11 cellular contexts compared by ENCODE assay signal in the genomic region with DNA sequence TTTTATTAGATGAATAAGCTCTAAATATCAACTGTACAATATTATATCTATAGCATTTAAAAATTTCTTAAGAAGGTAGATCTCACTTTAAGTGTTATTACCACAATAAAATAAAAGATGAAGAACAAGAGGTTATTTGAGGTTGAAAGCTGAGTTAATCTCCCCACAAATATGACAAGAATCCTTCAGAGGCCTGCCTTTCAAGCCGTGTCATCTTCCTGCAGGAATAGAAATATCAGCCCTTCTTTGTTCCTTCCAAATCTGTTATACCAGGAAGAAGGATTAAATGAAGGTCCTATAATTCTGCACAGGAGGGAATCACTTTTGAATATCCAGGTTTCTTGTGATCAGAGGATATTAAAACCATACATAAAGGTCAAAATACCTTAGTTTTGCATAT. TPM values are rescaled to one million over a fixed set of nuclear protein-coding genes. Genes with fewer than 3 reads are reported as not detected.
"Had no signal": no experiment of that assay in that cellular context is flagged by ENCODE, and none has a peak within 500 bp of the region (broad histone marks: within the 10 kb centered on the region; RNA-seq: fewer than 3 reads in every experiment).

No MANE protein-coding gene starts in this region.

RNA-seq across cellular contexts. Expression of a gene that starts 18.3 kb away (rescaled TPM):
- total RNA-seq: activated CD4-positive, alpha-beta T cell treated with anti-CD3 and anti-CD28 coated beads, Interleukin-2, amount 10 ng/mL, durations not matched to agents 24 days and 14 days; activated CD8-positive, alpha-beta memory T cell treated with anti-CD3 and anti-CD28 coated beads for 36 hours; activated CD8-positive, alpha-beta T cell treated with anti-CD3 and anti-CD28 coated beads for 36 hours; activated naive CD8-positive, alpha-beta T cell treated with anti-CD3 and anti-CD28 coated beads for 36 hours; activated T-cell treated with anti-CD3 and anti-CD28 coated beads, Interleukin-2, amount 50 U/mL, for 72 hours; activated T-helper 17 cell treated with anti-CD3 and anti-CD28 coated beads, Interleukin-2, amount 50 U/mL, for 72 hours; ascending aorta; body of pancreas; K562; Right ventricle myocardium superior had no signal
- polyA plus RNA-seq: adipose tissue, K562 had no signal
